ENCODE assay signal across 20 cellular contexts in genomic region chr10:96975083-96975482, GRCh38.
DNase-seq lines count a peak whose midpoint lies in the region; ATAC-seq, FAIRE-seq and TF ChIP-seq lines count a peak whose summit lies in the region.
"Had no signal": no experiment of that assay in that cellular context is flagged by ENCODE, and none has a peak within 500 bp of the region (broad histone marks: within the 10 kb centered on the region; RNA-seq: fewer than 3 reads in every experiment).

No MANE protein-coding gene starts in this region.

- H2BK120ac ChIP-seq in neuronal stem cell (ENCODE audit: low read depth, low read length), result no peak overlapping the region

- H3K36me3 Mint-ChIP-seq in stimulated activated memory B cell treated with anti-CD40 and anti-IgM and Interleukin-4, amounts not matched to agents 10 μg/mL and 1 μg/mL and 100 μg/mL, for 72 hours, result peaks cover 10% of the 10 kb centered on the region

- no peak overlapping the region for H3K14ac ChIP-seq in neuronal stem cell (ENCODE audit: low read length)

- no peaks in the 10 kb centered on the region for H3K27me3 Mint-ChIP-seq in stimulated activated memory B cell treated with anti-CD40 and anti-IgM and Interleukin-4, amounts not matched to agents 10 μg/mL and 1 μg/mL and 100 μg/mL, for 72 hours
- H3K27me3 Mint-ChIP-seq: CD4-positive, CD25-positive, alpha-beta regulatory T cell had no signal

- no peak overlapping the region for H2BK15ac ChIP-seq in neuronal stem cell (ENCODE audit: low read length)

- peak overlapping the region in 1 of 11 experiments; percentile 16; a peak in 1 of 22 replicates for H3K27ac ChIP-seq in BLaER1 treated with 17β-estradiol and CSF1 and Interleukin-3, amounts not matched to agents 10 nM and 100 nM
- H3K27ac ChIP-seq in GM12878 (ENCODE audit: control insufficient read depth, insufficient read depth) (no peak overlapping the region), neuronal stem cell (replicated peaks; ENCODE audit: low read length) (no peak overlapping the region)
- H3K27ac ChIP-seq: HL-60 had no signal

- no peak overlapping the region for H3K23ac ChIP-seq in neuronal stem cell (ENCODE audit: low read depth, low read length, poor library complexity)

- peak overlapping the region in 7 of 11 experiments; percentile 14 to 75 (median 42); a peak in 10 of 22 replicates for H3K4me2 ChIP-seq in BLaER1 treated with 17β-estradiol and CSF1 and Interleukin-3, amounts not matched to agents 10 nM and 100 nM
- H3K4me2 ChIP-seq in GM12878 (ENCODE audit: control insufficient read depth, insufficient read depth) (peak overlapping the region; percentile 47; the same call in 1 of the 2 replicates), neuronal stem cell (ENCODE audit: insufficient read depth, low read length, poor library complexity, severe bottlenecking) (no peak overlapping the region)

- H3K79me2 ChIP-seq in GM12878 (ENCODE audit: control insufficient read depth, insufficient read depth, low read length), result no peaks in the 10 kb centered on the region; the same call in 1 of the 2 replicates

- no peak overlapping the region for H3K18ac ChIP-seq in neuronal stem cell (ENCODE audit: low read length)

- H4K20me1 ChIP-seq in BLaER1 treated with 17β-estradiol and CSF1 and Interleukin-3, amounts not matched to agents 10 nM and 100 nM, result 0 out of 22 replicates have a peak, but pooled peaks cover 0 to 4% (median 0%) of the 10 kb centered on the region in 11 experiments
- no peaks in the 10 kb centered on the region for H4K20me1 ChIP-seq in GM12878 (ENCODE audit: control insufficient read depth, insufficient read depth)

- CTCF ChIA-PET in GM12878 (lab: Yijun Ruan, JAX), result interaction anchor here (1.0 to 7.3 kb wide), 11 partner anchors 10 to 235 kb away, joined by 3 to 61 read pairs (median 5); no protein-coding TSS in a partner anchor

- no peak for TF ChIP-seq RAD21 in GM12878 (IDR thresholded peaks at IDR 0.05; ENCODE audit: insufficient read depth, low read depth, low read length)

- H3K4ac ChIP-seq in neuronal stem cell (ENCODE audit: low read length), result no peak overlapping the region

- H4K8ac ChIP-seq in neuronal stem cell (ENCODE audit: low read depth, low read length), result no peak overlapping the region

- H4K91ac ChIP-seq in neuronal stem cell (ENCODE audit: low read depth, low read length, poor library complexity), result no peak overlapping the region

- TF ChIP-seq CTCF in GM12878 (IDR thresholded peaks at IDR 0.05 in 2 of 3, conservative IDR thresholded peaks at IDR 0.05 in 1 of 3; ENCODE audit: control insufficient read depth in 2 of 3, extremely low read depth in 1 of 3, insufficient read depth in 1 of 3, low read depth in 3 of 3, low read length in 3 of 3) (no peak), mucosa of descending colon (IDR thresholded peaks at IDR 0.05) (no peak)

- peak overlapping the region; percentile 44 for H3K27ac Mint-ChIP-seq in stimulated activated memory B cell treated with anti-CD40 and anti-IgM and Interleukin-4, amounts not matched to agents 10 μg/mL and 1 μg/mL and 100 μg/mL, for 72 hours
- H3K27ac Mint-ChIP-seq: HFFc6 had no signal

- DNase-seq in GM12878 (ENCODE audit: low read depth, low spot score) (no peak), mucosa of descending colon (no peak), urothelium cell line (ENCODE audit: low spot score) (no peak), neuronal stem cell (ENCODE audit: low spot score) (no peak)
- DNase-seq: 8988T; C1 segment of cervical spinal cord; Caco-2; CD4-positive, CD25-positive, alpha-beta regulatory T cell; DMS153; DMS79; GDM1; GOT3; H7; HFFc6 had no signal

- SMC1A ChIA-PET in GM12878 (lab: Charles Lee; ENCODE audit: uncharacterized antibody, unreplicated experiment), result interaction anchor here (0.8 to 3.9 kb wide), 8 partner anchors 10 to 114 kb away, joined by 3 to 25 read pairs (median 12); no protein-coding TSS in a partner anchor

- H3K9me3 Mint-ChIP-seq in stimulated activated memory B cell treated with anti-CD40 and anti-IgM and Interleukin-4, amounts not matched to agents 10 μg/mL and 1 μg/mL and 100 μg/mL, for 72 hours, result no peaks in the 10 kb centered on the region
- H3K9me3 Mint-ChIP-seq: HFFc6 had no signal

- RAD21 ChIA-PET in GM12878 (lab: Charles Lee; ENCODE audit: unreplicated experiment), result interaction anchor here (1.0 to 3.0 kb wide), 4 partner anchors 10 to 62 kb away, joined by 3 to 22 read pairs (median 4); no protein-coding TSS in a partner anchor

- no peaks in the 10 kb centered on the region for H3K79me1 ChIP-seq in neuronal stem cell (ENCODE audit: low read depth, low read length)

- ATAC-seq in GM12878 (no peak), mucosa of descending colon (peak; percentile 62), GM19467 (IDR thresholded peaks at IDR 0.05; ENCODE audit: unreplicated experiment) (no peak)
- no peak for ATAC-seq in stimulated activated memory B cell treated with anti-CD40 and anti-IgM and Interleukin-4, amounts not matched to agents 10 μg/mL and 1 μg/mL and 100 μg/mL, for 72 hours
- ATAC-seq in activated CD4-positive, CD25-positive, alpha-beta regulatory T cell treated with anti-CD3 and anti-CD28 coated beads, Interleukin-2, amount 50 U/mL, for 24 hours, result no peak
- ATAC-seq: HCT116 had no signal

- H3K4me3 ChIP-seq in BLaER1 treated with 17β-estradiol and CSF1 and Interleukin-3, amounts not matched to agents 10 nM and 100 nM, result no peak overlapping the region
- H3K4me3 ChIP-seq in GM12878, result no peak overlapping the region
- H3K4me3 ChIP-seq in mucosa of descending colon, result no peak overlapping the region
- H3K4me3 ChIP-seq in neuronal stem cell (ENCODE audit: low read length in 2 of 2), result no peak overlapping the region

- POLR2A ChIA-PET in GM12878 (lab: Charles Lee), result no interaction called here

- TF ChIP-seq POLR2A in GM12878 (IDR thresholded peaks at IDR 0.05; ENCODE audit: low read depth, low read length), result no peak

- H2AK5ac ChIP-seq in neuronal stem cell (ENCODE audit: low read depth, low read length), result no peak overlapping the region

- in situ Hi-C loops in GM12878 (cut with MboI), result no loop called here

- 100% methylated on average over 5 of the region's 5 CpGs for WGBS in GM12878 (ENCODE audit: insufficient coverage, insufficient replicate concordance, low lambda C conversion rate, missing lambda C conversion rate)
- no CpG with 5 or more reads among the region's 5 CpGs for WGBS in neuronal stem cell (ENCODE audit: extremely low coverage in 2 of 2, insufficient read length in 2 of 2, insufficient replicate concordance in 1 of 2), 2 donors

- H2BK12ac ChIP-seq in neuronal stem cell (ENCODE audit: low read length), result no peak overlapping the region

- no peak overlapping the region for H2BK5ac ChIP-seq in neuronal stem cell (ENCODE audit: low read length)

- H2AFZ ChIP-seq in GM12878 (ENCODE audit: control insufficient read depth, low read depth, low read length) (no peak overlapping the region), neuronal stem cell (ENCODE audit: low read length) (no peak overlapping the region)

- H3K27me3 ChIP-seq in BLaER1 treated with 17β-estradiol and CSF1 and Interleukin-3, amounts not matched to agents 10 nM and 100 nM, result no peaks in the 10 kb centered on the region
- H3K27me3 ChIP-seq in GM12878 (replicated peaks in 1 of 2; ENCODE audit: control insufficient read depth in 2 of 2, insufficient read depth in 2 of 2, low read length in 1 of 2) (no peaks in the 10 kb centered on the region), neuronal stem cell (ENCODE audit: control insufficient read depth in 3 of 3, insufficient read depth in 3 of 3, low read depth in 1 of 3, low read length in 3 of 3) (no peaks in the 10 kb centered on the region)

- intact Hi-C loops in GM12878 (cut with micrococcal nuclease; ENCODE audit: unreplicated experiment) (no loop called here), mucosa of descending colon (cut with DNase I, micrococcal nuclease) (no loop called here)

- FAIRE-seq in GM12878 (lab: Jason Lieb, UNC) (no peak), urothelium cell line (lab: Jason Lieb, UNC) (no peak)

- no TSS peak for BruUV-seq in GM12878 (replicated peaks; lab: Mats Ljungman, UMichigan)

- H3K9ac ChIP-seq in BLaER1 treated with 17β-estradiol and CSF1 and Interleukin-3, amounts not matched to agents 10 nM and 100 nM, result no peak overlapping the region
- H3K9ac ChIP-seq in GM12878 (ENCODE audit: control insufficient read depth, insufficient read depth, low read length) (no peak overlapping the region), neuronal stem cell (ENCODE audit: low read depth, low read length, poor library complexity) (no peak overlapping the region)

- TF ChIP-seq EP300 in GM12878 (IDR thresholded peaks at IDR 0.05; ENCODE audit: borderline replicate concordance in 1 of 2, control insufficient read depth in 1 of 2, low read depth in 2 of 2, low read length in 2 of 2), result no peak

- peaks cover 39% of the 10 kb centered on the region for H3K4me1 Mint-ChIP-seq in stimulated activated memory B cell treated with anti-CD40 and anti-IgM and Interleukin-4, amounts not matched to agents 10 μg/mL and 1 μg/mL and 100 μg/mL, for 72 hours

- H3K4me1 ChIP-seq in BLaER1 treated with 17β-estradiol and CSF1 and Interleukin-3, amounts not matched to agents 10 nM and 100 nM, result peaks cover 12 to 23% (median 15%) of the 10 kb centered on the region in 10 experiments
- H3K4me1 ChIP-seq in GM12878 (ENCODE audit: control insufficient read depth, insufficient read depth, low read length), result peaks cover 35% of the 10 kb centered on the region
- H3K4me1 ChIP-seq in mucosa of descending colon (ENCODE audit: low read depth), result no peaks in the 10 kb centered on the region
- peaks cover 0 to 18% of the 10 kb centered on the region in 2 donors for H3K4me1 ChIP-seq in neuronal stem cell (ENCODE audit: control insufficient read depth in 2 of 2, insufficient read depth in 1 of 2, low read depth in 1 of 2, low read length in 2 of 2)

- H3K36me3 ChIP-seq in BLaER1 treated with 17β-estradiol and CSF1 and Interleukin-3, amounts not matched to agents 10 nM and 100 nM, result peaks cover 0 to 24% (median 5%) of the 10 kb centered on the region in 11 experiments; a peak in 7 of 22 replicates
- H3K36me3 ChIP-seq in GM12878 (ENCODE audit: control insufficient read depth in 2 of 2, insufficient read depth in 2 of 2, low read length in 1 of 2) (no peaks in the 10 kb centered on the region), mucosa of descending colon (ENCODE audit: low read depth) (no peaks in the 10 kb centered on the region), neuronal stem cell (replicated peaks in 1 of 2; ENCODE audit: control insufficient read depth in 2 of 2, insufficient read depth in 2 of 2, low read length in 2 of 2) (no peaks in the 10 kb centered on the region)

- no peaks in the 10 kb centered on the region for H3K9me3 ChIP-seq in BLaER1 treated with 17β-estradiol and CSF1 and Interleukin-3, amounts not matched to agents 10 nM and 100 nM (replicated peaks in 1 of 11)
- H3K9me3 ChIP-seq in GM12878 (replicated peaks; ENCODE audit: control insufficient read depth, insufficient read depth, low read length), result no peaks in the 10 kb centered on the region
- no peaks in the 10 kb centered on the region for H3K9me3 ChIP-seq in mucosa of descending colon
- no peaks in the 10 kb centered on the region for H3K9me3 ChIP-seq in neuronal stem cell (replicated peaks in 1 of 2; ENCODE audit: control insufficient read depth in 2 of 2, insufficient read depth in 1 of 2, low read depth in 1 of 2, low read length in 2 of 2)
- H3K9me3 ChIP-seq: Caco-2 had no signal

- H3K4me3 Mint-ChIP-seq in stimulated activated memory B cell treated with anti-CD40 and anti-IgM and Interleukin-4, amounts not matched to agents 10 μg/mL and 1 μg/mL and 100 μg/mL, for 72 hours, result no peak overlapping the region
- H3K4me3 Mint-ChIP-seq: CD4-positive, CD25-positive, alpha-beta regulatory T cell; HFFc6 had no signal
